ENCODE assay signal across 28 cellular contexts in genomic region chr5:73895471-73895870, GRCh38.
DNase-seq lines count a peak whose midpoint lies in the region; ATAC-seq and TF ChIP-seq lines count a peak whose summit lies in the region.
"Had no signal": no experiment of that assay in that cellular context is flagged by ENCODE, and none has a peak within 500 bp of the region (broad histone marks: within the 10 kb centered on the region; RNA-seq: fewer than 3 reads in every experiment).

No MANE protein-coding gene starts in this region.

- no peak overlapping the region for H2AK9ac ChIP-seq in IMR-90 (replicated peaks; ENCODE audit: low read depth, low read length, poor library complexity)

- H2BK120ac ChIP-seq in IMR-90 (ENCODE audit: low read depth, low read length) = no peak overlapping the region

- no peaks in the 10 kb centered on the region for H3K27me3 ChIP-seq in IMR-90 (ENCODE audit: control insufficient read depth, insufficient read depth, low read length)
- H3K27me3 ChIP-seq: gastrocnemius medialis, left lung had no signal

- H3K4me2 ChIP-seq in IMR-90 (ENCODE audit: low read depth, low read length) = no peak overlapping the region
- H3K4me2 ChIP-seq: SK-N-SH had no signal

- TF ChIP-seq POLR2A in IMR-90 (IDR thresholded peaks at IDR 0.05; ENCODE audit: low read depth, low read length) = no peak

- H2BK15ac ChIP-seq in IMR-90 (ENCODE audit: low read depth, low read length) = 0 out of 3 replicates have a peak overlapping the region, but pooled peaks have one; percentile 10

- H3K14ac ChIP-seq in IMR-90 (replicated peaks; ENCODE audit: low read depth, low read length) = no peak overlapping the region

- no peak overlapping the region for H3K4me3 ChIP-seq in IMR-90 (ENCODE audit: insufficient read depth, low read depth, low read length)
- H3K4me3 ChIP-seq: coronary artery, gastrocnemius medialis, HAP-1, left lung, skin epidermis had no signal

- H3K9ac ChIP-seq in IMR-90 (ENCODE audit: low read depth, low read length) = no peak overlapping the region
- H3K9ac ChIP-seq: SK-N-SH had no signal

- DNase-seq in activated CD8-positive, alpha-beta T cell treated with anti-CD3 and anti-CD28 coated beads for 36 hours = no peak
- DNase-seq in activated CD8-positive, alpha-beta T cell treated with anti-CD3 and anti-CD28 coated beads, Interleukin-2, amount 10 ng/mL, durations not matched to agents 7 days and 5 days = no peak
- DNase-seq in IMR-90 = no peak
- no peak for DNase-seq in osteocyte (ENCODE audit: extremely low spot score, unreplicated experiment)
- no peak for DNase-seq in NCI-H446 treated with DMSO at 0.1 percent for 48 hours (lab: John Stamatoyannopoulos, UW)
- DNase-seq in glomerular visceral epithelial cell (ENCODE audit: extremely low spot score) = no peak
- no peak for DNase-seq in NCI-H526 (lab: John Stamatoyannopoulos, UW)
- DNase-seq: ACHN; activated CD8-positive, alpha-beta memory T cell treated with anti-CD3 and anti-CD28 coated beads for 24 hours; activated naive CD4-positive, alpha-beta T cell treated with anti-CD3 and anti-CD28 coated beads, Interleukin-2, amount 50 U/mL, for 16 hours; activated T-cell treated with anti-CD3 and anti-CD28 coated beads, Interleukin-2, amount 50 U/mL, for 4 hours; C1 segment of cervical spinal cord; effector memory CD8-positive, alpha-beta T cell; gastrocnemius medialis; hypothalamus; left lung; NCI-H1436; NK-92 treated with Interleukin-12 subunit alpha and Interleukin-12 subunit beta, amount 100 ng/mL, for 24 hours; occipital lobe; RPMI8226; SK-N-SH; T-helper 9 cell had no signal

- no peak overlapping the region for H3K4ac ChIP-seq in IMR-90 (ENCODE audit: low read depth, low read length)

- H3K27me3 Mint-ChIP-seq in activated CD8-positive, alpha-beta T cell treated with anti-CD3 and anti-CD28 coated beads for 36 hours = peaks cover 12% of the 10 kb centered on the region
- H3K27me3 Mint-ChIP-seq in activated CD8-positive, alpha-beta T cell treated with anti-CD3 and anti-CD28 coated beads, Interleukin-2, amount 10 ng/mL, durations not matched to agents 7 days and 5 days (ENCODE audit: low read depth) = peaks cover 5% of the 10 kb centered on the region
- H3K27me3 Mint-ChIP-seq in T-helper 1 cell treated with Interleukin-12 subunit alpha and Interleukin-12 subunit beta and Interleukin-4 antibody, amounts not matched to agents 30 μg/mL and 1 μg/mL, for 36 hours (ENCODE audit: low read depth) = peaks cover 18% of the 10 kb centered on the region
- no peaks in the 10 kb centered on the region for H3K27me3 Mint-ChIP-seq in osteocyte (ENCODE audit: unreplicated experiment)

- H3K27ac ChIP-seq in IMR-90 (ENCODE audit: insufficient read depth, low read length) = no peak overlapping the region
- H3K27ac ChIP-seq: coronary artery, gastrocnemius medialis, left lung, skin epidermis had no signal

- CTCF ChIA-PET in activated CD8-positive, alpha-beta T cell treated with anti-CD3 and anti-CD28 coated beads for 36 hours (lab: Charles Lee) = no interaction called here
- CTCF ChIA-PET in activated CD8-positive, alpha-beta T cell treated with anti-CD3 and anti-CD28 coated beads, Interleukin-2, amount 10 ng/mL, durations not matched to agents 7 days and 5 days (lab: Charles Lee) = no interaction called here
- CTCF ChIA-PET in IMR-90 (lab: Yijun Ruan, JAX) = no interaction called here

- H3K56ac ChIP-seq in IMR-90 (ENCODE audit: extremely low read depth, insufficient read depth, low read length) = no peak overlapping the region

- intact Hi-C loops in activated CD8-positive, alpha-beta T cell treated with anti-CD3 and anti-CD28 coated beads for 36 hours (cut with micrococcal nuclease) = no loop called here
- intact Hi-C loops in IMR-90 (cut with micrococcal nuclease) = no loop called here

- peak overlapping the region; percentile 1; the same call in 1 of the 2 replicates for H4K91ac ChIP-seq in IMR-90 (ENCODE audit: insufficient read depth, low read depth, low read length)

- H4K20me1 ChIP-seq in IMR-90 (ENCODE audit: insufficient read depth, low read length) = no peaks in the 10 kb centered on the region

- H2BK5ac ChIP-seq in IMR-90 (ENCODE audit: low read depth, low read length, poor library complexity, severe bottlenecking) = no peak overlapping the region

- H3K4me3 Mint-ChIP-seq in activated CD8-positive, alpha-beta T cell treated with anti-CD3 and anti-CD28 coated beads for 36 hours = no peak overlapping the region
- H3K4me3 Mint-ChIP-seq in activated CD8-positive, alpha-beta T cell treated with anti-CD3 and anti-CD28 coated beads, Interleukin-2, amount 10 ng/mL, durations not matched to agents 7 days and 5 days = no peak overlapping the region
- peak overlapping the region; percentile 23 for H3K4me3 Mint-ChIP-seq in T-helper 1 cell treated with Interleukin-12 subunit alpha and Interleukin-12 subunit beta and Interleukin-4 antibody, amounts not matched to agents 30 μg/mL and 1 μg/mL, for 36 hours
- H3K4me3 Mint-ChIP-seq in osteocyte (ENCODE audit: unreplicated experiment) = no peak overlapping the region
- H3K4me3 Mint-ChIP-seq: activated T-cell treated with anti-CD3 and anti-CD28 coated beads, Interleukin-2, amount 50 U/mL, for 4 hours; effector memory CD8-positive, alpha-beta T cell; WTC11 had no signal

- no peak overlapping the region for H2AFZ ChIP-seq in IMR-90 (replicated peaks; ENCODE audit: low read length, poor library complexity)

- H3K36me3 Mint-ChIP-seq in activated CD8-positive, alpha-beta T cell treated with anti-CD3 and anti-CD28 coated beads for 36 hours (ENCODE audit: low read depth) = no peaks in the 10 kb centered on the region
- H3K36me3 Mint-ChIP-seq in activated CD8-positive, alpha-beta T cell treated with anti-CD3 and anti-CD28 coated beads, Interleukin-2, amount 10 ng/mL, durations not matched to agents 7 days and 5 days (ENCODE audit: low read depth) = no peaks in the 10 kb centered on the region
- peaks cover 2% of the 10 kb centered on the region for H3K36me3 Mint-ChIP-seq in T-helper 1 cell treated with Interleukin-12 subunit alpha and Interleukin-12 subunit beta and Interleukin-4 antibody, amounts not matched to agents 30 μg/mL and 1 μg/mL, for 36 hours (ENCODE audit: low read depth)
- peaks cover 64% of the 10 kb centered on the region for H3K36me3 Mint-ChIP-seq in osteocyte (ENCODE audit: unreplicated experiment)
- H3K36me3 Mint-ChIP-seq: WTC11 had no signal

- H3K4me1 ChIP-seq in IMR-90 (ENCODE audit: control insufficient read depth, insufficient read depth, low read length) = peaks cover 4% of the 10 kb centered on the region
- H3K4me1 ChIP-seq: gastrocnemius medialis, HAP-1, left lung had no signal

- H3K79me1 ChIP-seq in IMR-90 (ENCODE audit: low read depth in 1 of 2, low read length in 2 of 2) = peaks cover 0 to 6% of the 10 kb centered on the region in 2 experiments; a peak in 2 of 4 replicates

- ATAC-seq in activated CD8-positive, alpha-beta T cell treated with anti-CD3 and anti-CD28 coated beads for 36 hours = peak; percentile 13
- ATAC-seq in activated CD8-positive, alpha-beta T cell treated with anti-CD3 and anti-CD28 coated beads, Interleukin-2, amount 10 ng/mL, durations not matched to agents 7 days and 5 days = no peak
- ATAC-seq in IMR-90 (ENCODE audit: low read depth) = no peak; the same call in 1 of the 2 replicates
- ATAC-seq: activated T-cell treated with anti-CD3 and anti-CD28 coated beads, Interleukin-2, amount 50 U/mL, for 4 hours; effector memory CD8-positive, alpha-beta T cell; esophagus mucosa; gastrocnemius medialis; left lung; WTC11 had no signal

- no CpG with 5 or more reads among the region's 4 CpGs for WGBS in IMR-90 (ENCODE audit: extremely low coverage in 2 of 2, insufficient read length in 1 of 2), 2 experiments

- H3K9me1 ChIP-seq in IMR-90 (ENCODE audit: insufficient read depth, low read length) = peaks cover 17% of the 10 kb centered on the region

- H3K23ac ChIP-seq in IMR-90 (ENCODE audit: low read depth, low read length) = no peak overlapping the region

- BruUV-seq in IMR-90 (replicated peaks; lab: Mats Ljungman, UMichigan) = no TSS peak

- no peak overlapping the region for H3K18ac ChIP-seq in IMR-90 (ENCODE audit: low read depth, low read length)

- no peak for TF ChIP-seq RAD21 in IMR-90 (IDR thresholded peaks at IDR 0.05; ENCODE audit: low read length)

- peak overlapping the region; percentile 23; the same call in 1 of the 2 replicates for H2AK5ac ChIP-seq in IMR-90 (ENCODE audit: low read depth, low read length)

- H3K9me3 Mint-ChIP-seq in activated CD8-positive, alpha-beta T cell treated with anti-CD3 and anti-CD28 coated beads for 36 hours = no peaks in the 10 kb centered on the region
- H3K9me3 Mint-ChIP-seq in activated CD8-positive, alpha-beta T cell treated with anti-CD3 and anti-CD28 coated beads, Interleukin-2, amount 10 ng/mL, durations not matched to agents 7 days and 5 days (ENCODE audit: insufficient read depth) = no peaks in the 10 kb centered on the region
- H3K9me3 Mint-ChIP-seq in T-helper 1 cell treated with Interleukin-12 subunit alpha and Interleukin-12 subunit beta and Interleukin-4 antibody, amounts not matched to agents 30 μg/mL and 1 μg/mL, for 36 hours = no peaks in the 10 kb centered on the region
- peaks cover 4% of the 10 kb centered on the region for H3K9me3 Mint-ChIP-seq in osteocyte (ENCODE audit: unreplicated experiment)
- H3K9me3 Mint-ChIP-seq: activated T-cell treated with anti-CD3 and anti-CD28 coated beads, Interleukin-2, amount 50 U/mL, for 4 hours had no signal

- H3K4me1 Mint-ChIP-seq in activated CD8-positive, alpha-beta T cell treated with anti-CD3 and anti-CD28 coated beads for 36 hours (ENCODE audit: low read depth) = no peaks in the 10 kb centered on the region
- H3K4me1 Mint-ChIP-seq in activated CD8-positive, alpha-beta T cell treated with anti-CD3 and anti-CD28 coated beads, Interleukin-2, amount 10 ng/mL, durations not matched to agents 7 days and 5 days (ENCODE audit: low read depth) = no peaks in the 10 kb centered on the region
- H3K4me1 Mint-ChIP-seq in T-helper 1 cell treated with Interleukin-12 subunit alpha and Interleukin-12 subunit beta and Interleukin-4 antibody, amounts not matched to agents 30 μg/mL and 1 μg/mL, for 36 hours (ENCODE audit: low read depth) = peaks cover 15% of the 10 kb centered on the region
- peaks cover 32% of the 10 kb centered on the region for H3K4me1 Mint-ChIP-seq in osteocyte (ENCODE audit: unreplicated experiment)
- H3K4me1 Mint-ChIP-seq: WTC11 had no signal

- no peaks in the 10 kb centered on the region for H3K9me3 ChIP-seq in IMR-90 (ENCODE audit: control insufficient read depth, insufficient read depth, low read length)
- H3K9me3 ChIP-seq: gastrocnemius medialis, HAP-1, left lung, SK-N-SH had no signal

- no peaks in the 10 kb centered on the region for H3K36me3 ChIP-seq in IMR-90 (ENCODE audit: control insufficient read depth, insufficient read depth, low read length)
- H3K36me3 ChIP-seq: gastrocnemius medialis, HAP-1, left lung had no signal

- TF ChIP-seq CTCF in activated CD8-positive, alpha-beta T cell treated with anti-CD3 and anti-CD28 coated beads for 36 hours (IDR thresholded peaks at IDR 0.05) = no peak
- no peak for TF ChIP-seq CTCF in IMR-90 (conservative IDR thresholded peaks at IDR 0.05; ENCODE audit: low read depth, low read length)
- TF ChIP-seq CTCF in osteocyte (IDR thresholded peaks at IDR 0.05) = no peak

- no peak overlapping the region for H3K27ac Mint-ChIP-seq in activated CD8-positive, alpha-beta T cell treated with anti-CD3 and anti-CD28 coated beads for 36 hours
- H3K27ac Mint-ChIP-seq in activated CD8-positive, alpha-beta T cell treated with anti-CD3 and anti-CD28 coated beads, Interleukin-2, amount 10 ng/mL, durations not matched to agents 7 days and 5 days = no peak overlapping the region
- H3K27ac Mint-ChIP-seq in T-helper 1 cell treated with Interleukin-12 subunit alpha and Interleukin-12 subunit beta and Interleukin-4 antibody, amounts not matched to agents 30 μg/mL and 1 μg/mL, for 36 hours = peak overlapping the region; percentile 45
- H3K27ac Mint-ChIP-seq in osteocyte (ENCODE audit: unreplicated experiment) = peak overlapping the region; percentile 3
- H3K27ac Mint-ChIP-seq: effector memory CD8-positive, alpha-beta T cell; WTC11 had no signal

- dilution Hi-C loops in IMR-90 (cut with HindIII; ENCODE audit: low sequenced_read_pairs, unreplicated experiment) = no loop called here

- H4K8ac ChIP-seq in IMR-90 (ENCODE audit: low read depth in 2 of 2, low read length in 2 of 2) = no peak overlapping the region

- in situ Hi-C loops in IMR-90 (cut with MboI; ENCODE audit: low sequenced_read_pairs) = no loop called here

- POLR2A ChIA-PET in activated CD8-positive, alpha-beta T cell treated with anti-CD3 and anti-CD28 coated beads for 36 hours (lab: Charles Lee) = no interaction called here
- POLR2A ChIA-PET in activated CD8-positive, alpha-beta T cell treated with anti-CD3 and anti-CD28 coated beads, Interleukin-2, amount 10 ng/mL, durations not matched to agents 7 days and 5 days (lab: Charles Lee) = no interaction called here
- POLR2A ChIA-PET in IMR-90 (lab: Charles Lee; ENCODE audit: unreplicated experiment) = no interaction called here

- H4K5ac ChIP-seq in IMR-90 (ENCODE audit: low read depth, low read length) = no peak overlapping the region

- H2BK20ac ChIP-seq in IMR-90 (ENCODE audit: low read depth, low read length) = no peak overlapping the region

Comparison
In these comparisons a context has a peak if more than half of its experiments do, and no peak if none do; other contexts are left out.
1. H3K27ac Mint-ChIP-seq: peak in T-helper 1 cell treated with Interleukin-12 subunit alpha and Interleukin-12 subunit beta and Interleukin-4 antibody, amounts not matched to agents 30 μg/mL and 1 μg/mL, for 36 hours (single experiment) and osteocyte (single experiment); none in activated CD8-positive, alpha-beta T cell treated with anti-CD3 and anti-CD28 coated beads for 36 hours (single experiment) and activated CD8-positive, alpha-beta T cell treated with anti-CD3 and anti-CD28 coated beads, Interleukin-2, amount 10 ng/mL, durations not matched to agents 7 days and 5 days (single experiment).